ENCODE assay signal across 7 cellular contexts in genomic region chr17:57357830-57358426, GRCh38.
DNase-seq lines count a peak whose midpoint lies in the region; ATAC-seq and TF ChIP-seq lines count a peak whose summit lies in the region.

No MANE protein-coding gene starts in this region.

- no peaks in the 10 kb centered on the region for H3K27me3 Mint-ChIP-seq in activated naive CD8-positive, alpha-beta T cell

- H3K27ac ChIP-seq in gastrocnemius medialis (peak overlapping the region; percentile 85 to 90 (median 88)), testis (peak overlapping the region in 1 of 2 donors; percentile 87)

- H3K4me3 ChIP-seq in gastrocnemius medialis (no peak overlapping the region), testis (no peak overlapping the region)

- H3K36me3 ChIP-seq in gastrocnemius medialis = no peaks in the 10 kb centered on the region
- H3K36me3 ChIP-seq in testis (ENCODE audit: low read depth, missing control alignments) = no peaks in the 10 kb centered on the region

- ATAC-seq in GM19023 (IDR thresholded peaks at IDR 0.05; ENCODE audit: unreplicated experiment) = peak; percentile 55
- peak; percentile 50 for ATAC-seq in HG02852 (IDR thresholded peaks at IDR 0.05; ENCODE audit: unreplicated experiment)
- no peak for ATAC-seq in gastrocnemius medialis

- H3K4me1 ChIP-seq in gastrocnemius medialis (peaks cover 78 to 87% of the 10 kb centered on the region in 2 donors), testis (peaks cover 25% of the 10 kb centered on the region)

- H3K27ac Mint-ChIP-seq in activated naive CD8-positive, alpha-beta T cell = peak overlapping the region; percentile 18

- H3K36me3 Mint-ChIP-seq in activated naive CD8-positive, alpha-beta T cell = peaks cover 19% of the 10 kb centered on the region

- no peaks in the 10 kb centered on the region for H3K9me3 Mint-ChIP-seq in activated naive CD8-positive, alpha-beta T cell (ENCODE audit: low read depth)

- no peak for DNase-seq in gastrocnemius medialis
- no peak for DNase-seq in HEK293T (ENCODE audit: extremely low spot score)
- DNase-seq in stimulated activated CD4-positive, alpha-beta T cell treated with anti-CD3 and anti-CD28 coated beads, Interleukin-2, amount 100 ng/mL, for 48 hours = no peak
- DNase-seq in testis = no peak

- H3K27me3 ChIP-seq in gastrocnemius medialis = no peaks in the 10 kb centered on the region
- no peaks in the 10 kb centered on the region for H3K27me3 ChIP-seq in testis

- peaks cover 58% of the 10 kb centered on the region for H3K4me1 Mint-ChIP-seq in activated naive CD8-positive, alpha-beta T cell (ENCODE audit: low read depth)

- POLR2A ChIA-PET in HEK293T (lab: Yijun Ruan, JAX) = no interaction called here

- H3K4me3 Mint-ChIP-seq in activated naive CD8-positive, alpha-beta T cell = peak overlapping the region; percentile 48

- TF ChIP-seq POLR2A in gastrocnemius medialis (IDR thresholded peaks at IDR 0.05) (no peak), testis (IDR thresholded peaks at IDR 0.05) (no peak)

- in situ Hi-C loops in gastrocnemius medialis (cut with MboI; ENCODE audit: low sequenced_read_pairs in 4 of 4) = no loop called here

- TF ChIP-seq CTCF in gastrocnemius medialis (IDR thresholded peaks at IDR 0.05 in 4 of 5, conservative IDR thresholded peaks at IDR 0.05 in 1 of 5) (no peak), testis (IDR thresholded peaks at IDR 0.05) (no peak)

- CTCF ChIA-PET in HEK293T (lab: Yijun Ruan, JAX) = interaction anchor here (0.7 kb wide), 1 partner anchor 55 kb away, joined by 3 read pairs; no protein-coding TSS in a partner anchor

- intact Hi-C loops in gastrocnemius medialis (cut with DNase I; ENCODE audit: low total_unique reads) = loop anchor here (1.0 to 5.0 kb wide), 2 partner anchors 10 to 84 kb away; no protein-coding TSS in a partner anchor
- intact Hi-C loops in testis (cut with DNase I; ENCODE audit: low total_unique reads) = no loop called here

- 52 to 73% methylated on average over 3 of the region's 3 CpGs for WGBS in testis, 2 donors

- H3K9me3 ChIP-seq in gastrocnemius medialis = no peaks in the 10 kb centered on the region
- H3K9me3 ChIP-seq in testis = no peaks in the 10 kb centered on the region

TF ChIP-seq in HEK293T, 16 proteins besides CTCF, POLR2A, EP300 and RAD21:
- TF ChIP-seq ARNT (IDR thresholded peaks at IDR 0.05) (no peak), ELF4 (IDR thresholded peaks at IDR 0.05) (no peak), LEF1 (IDR thresholded peaks at IDR 0.05; ENCODE audit: borderline replicate concordance) (no peak), NFRKB (IDR thresholded peaks at IDR 0.05) (no peak), SP1 (IDR thresholded peaks at IDR 0.05) (no peak), BHLHE40 (IDR thresholded peaks at IDR 0.05; ENCODE audit: borderline replicate concordance) (no peak)
- TF ChIP-seq, protein P1, sequence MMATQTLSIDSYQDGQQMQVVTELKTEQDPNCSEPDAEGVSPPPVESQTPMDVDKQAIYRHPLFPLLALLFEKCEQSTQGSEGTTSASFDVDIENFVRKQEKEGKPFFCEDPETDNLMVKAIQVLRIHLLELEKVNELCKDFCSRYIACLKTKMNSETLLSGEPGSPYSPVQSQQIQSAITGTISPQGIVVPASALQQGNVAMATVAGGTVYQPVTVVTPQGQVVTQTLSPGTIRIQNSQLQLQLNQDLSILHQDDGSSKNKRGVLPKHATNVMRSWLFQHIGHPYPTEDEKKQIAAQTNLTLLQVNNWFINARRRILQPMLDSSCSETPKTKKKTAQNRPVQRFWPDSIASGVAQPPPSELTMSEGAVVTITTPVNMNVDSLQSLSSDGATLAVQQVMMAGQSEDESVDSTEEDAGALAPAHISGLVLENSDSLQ (IDR thresholded peaks at IDR 0.05) = no peak

Comparison
In these comparisons a context has a peak if more than half of its experiments do, and no peak if none do; other contexts are left out.
1. ATAC-seq: peak in GM19023 (single experiment) and HG02852 (single experiment); none in gastrocnemius medialis (0 of 2).